In genomic region chr16:74031551-74031950, GRCh38 we compare ENCODE assay signal across 18 cellular contexts.
DNase-seq lines count a peak whose midpoint lies in the region; ATAC-seq and TF ChIP-seq lines count a peak whose summit lies in the region.
"Had no signal": no experiment of that assay in that cellular context is flagged by ENCODE, and none has a peak within 500 bp of the region (broad histone marks: within the 10 kb centered on the region; RNA-seq: fewer than 3 reads in every experiment).

No MANE protein-coding gene starts in this region.

- WGBS in HUES64 = 70% methylated on average over 4 of the region's 4 CpGs
- no CpG with 5 or more reads among the region's 4 CpGs for WGBS in mesendoderm (ENCODE audit: extremely low coverage, insufficient coverage, low lambda C conversion rate)

- no peaks in the 10 kb centered on the region for H3K9me2 ChIP-seq in GM23338 (ENCODE audit: insufficient read depth)

- H3K4me2 ChIP-seq in GM23338 (peak overlapping the region; percentile 64; the same call in 1 of the 2 replicates), mesendoderm (ENCODE audit: low read length) (no peak overlapping the region), neural progenitor cell (peak overlapping the region; percentile 24)
- H3K4me2 ChIP-seq: BLaER1 treated with 17β-estradiol and CSF1 and Interleukin-3, amounts not matched to agents 10 nM and 100 nM had no signal

- H3K36me3 ChIP-seq in GM23338 (ENCODE audit: insufficient read depth) (no peaks in the 10 kb centered on the region), HUES64 (ENCODE audit: insufficient read depth, low read length) (no peaks in the 10 kb centered on the region), mesendoderm (ENCODE audit: control insufficient read depth, insufficient read depth, low read length) (no peaks in the 10 kb centered on the region), neural progenitor cell (no peaks in the 10 kb centered on the region)
- H3K36me3 ChIP-seq: BLaER1 treated with 17β-estradiol and CSF1 and Interleukin-3, amounts not matched to agents 10 nM and 100 nM had no signal

- no peak overlapping the region for H2BK120ac ChIP-seq in mesendoderm (ENCODE audit: low read depth, low read length)

- peak overlapping the region; percentile 41; the same call in 1 of the 2 replicates for H3K27ac Mint-ChIP-seq in GM23338
- H3K27ac Mint-ChIP-seq in neural progenitor cell = peak overlapping the region; percentile 88
- H3K27ac Mint-ChIP-seq: CD4-positive, alpha-beta memory T cell had no signal

- no peak overlapping the region for H4K5ac ChIP-seq in mesendoderm (ENCODE audit: low read length)

- H3K79me2 ChIP-seq in GM23338 (replicated peaks; ENCODE audit: insufficient read depth) = no peaks in the 10 kb centered on the region
- no peaks in the 10 kb centered on the region for H3K79me2 ChIP-seq in mesendoderm (ENCODE audit: control insufficient read depth, insufficient read depth, low read length)
- no peaks in the 10 kb centered on the region for H3K79me2 ChIP-seq in neural progenitor cell (ENCODE audit: low read depth)

- no peaks in the 10 kb centered on the region for H3K9me3 Mint-ChIP-seq in GM23338
- H3K9me3 Mint-ChIP-seq in neural progenitor cell = no peaks in the 10 kb centered on the region

- H3K4me3 ChIP-seq in GM23338 = no peak overlapping the region; the same call in 1 of the 2 replicates
- no peak overlapping the region for H3K4me3 ChIP-seq in HUES64 (ENCODE audit: low read length)
- no peak overlapping the region for H3K4me3 ChIP-seq in mesendoderm (ENCODE audit: low read length)
- no peak overlapping the region for H3K4me3 ChIP-seq in neural progenitor cell
- H3K4me3 ChIP-seq: BLaER1 treated with 17β-estradiol and CSF1 and Interleukin-3, amounts not matched to agents 10 nM and 100 nM had no signal

- H3K4ac ChIP-seq in mesendoderm (ENCODE audit: low read depth, low read length) = no peak overlapping the region

- no peaks in the 10 kb centered on the region for H3K9me3 ChIP-seq in HUES64 (ENCODE audit: insufficient read depth, low read depth, low read length)
- H3K9me3 ChIP-seq in neural progenitor cell (ENCODE audit: low read depth) = no peaks in the 10 kb centered on the region
- H3K9me3 ChIP-seq: BLaER1 treated with 17β-estradiol and CSF1 and Interleukin-3, amounts not matched to agents 10 nM and 100 nM had no signal

- H3K27me3 ChIP-seq in GM23338 (ENCODE audit: insufficient read depth) = no peaks in the 10 kb centered on the region
- no peaks in the 10 kb centered on the region for H3K27me3 ChIP-seq in HUES64 (ENCODE audit: insufficient read depth, low read length)
- no peaks in the 10 kb centered on the region for H3K27me3 ChIP-seq in mesendoderm (ENCODE audit: insufficient read depth, low read length, poor library complexity)
- no peaks in the 10 kb centered on the region for H3K27me3 ChIP-seq in neural progenitor cell
- H3K27me3 ChIP-seq: BLaER1 treated with 17β-estradiol and CSF1 and Interleukin-3, amounts not matched to agents 10 nM and 100 nM had no signal

- H3K56ac ChIP-seq in mesendoderm (ENCODE audit: low read length) = no peak overlapping the region

- H4K20me1 ChIP-seq in GM23338 (replicated peaks; ENCODE audit: insufficient read depth) = no peaks in the 10 kb centered on the region
- H4K20me1 ChIP-seq in neural progenitor cell (ENCODE audit: low read depth) = no peaks in the 10 kb centered on the region
- H4K20me1 ChIP-seq: BLaER1 treated with 17β-estradiol and CSF1 and Interleukin-3, amounts not matched to agents 10 nM and 100 nM had no signal

- peak overlapping the region; percentile 28 for H4K8ac ChIP-seq in mesendoderm (ENCODE audit: low read depth, low read length)

- no peaks in the 10 kb centered on the region for H3K79me1 ChIP-seq in mesendoderm (ENCODE audit: low read length)

- no peak overlapping the region for H2AK5ac ChIP-seq in mesendoderm (ENCODE audit: low read length)

- H3K4me1 Mint-ChIP-seq in GM23338 (peaks cover 90% of the 10 kb centered on the region), neural progenitor cell (peaks cover 83% of the 10 kb centered on the region)
- H3K4me1 Mint-ChIP-seq: CD4-positive, alpha-beta memory T cell had no signal

- no peaks in the 10 kb centered on the region for H3F3A ChIP-seq in GM23338 (replicated peaks; ENCODE audit: low read depth)
- peaks cover 20% of the 10 kb centered on the region for H3F3A ChIP-seq in neural progenitor cell (ENCODE audit: low read depth)

- TF ChIP-seq CTCF in GM23338 (conservative IDR thresholded peaks at IDR 0.05; ENCODE audit: low read depth in 2 of 2) (no peak), neural progenitor cell (IDR thresholded peaks at IDR 0.05) (no peak)

- DNase-seq in GM23338 (ENCODE audit: low spot score) = no peak
- DNase-seq in mesendoderm = no peak
- DNase-seq in neural progenitor cell (ENCODE audit: low spot score) = no peak
- DNase-seq in C1 segment of cervical spinal cord (lab: John Stamatoyannopoulos, UW) = no peak
- no peak for DNase-seq in epidermal melanocyte (ENCODE audit: insufficient read length, low spot score)
- DNase-seq: ACHN; CD4-positive, alpha-beta memory T cell; COR-L47; DMS153; DMS79 treated with DMSO at 0.1 percent for 48 hours; GDM1; GOT3; IMR-90 had no signal

- H2BK5ac ChIP-seq in mesendoderm (ENCODE audit: low read length) = no peak overlapping the region

- no peak overlapping the region for H2BK15ac ChIP-seq in mesendoderm (replicated peaks; ENCODE audit: low read depth)

- H2AFZ ChIP-seq in GM23338 = no peak overlapping the region
- peak overlapping the region; percentile 37 for H2AFZ ChIP-seq in neural progenitor cell (replicated peaks)

- H3K27ac ChIP-seq in GM23338 (ENCODE audit: low read depth) (peak overlapping the region; percentile 78; the same call in 1 of the 2 replicates), HUES64 (ENCODE audit: low read depth, low read length) (peak overlapping the region; percentile 16; the same call in 1 of the 2 replicates), mesendoderm (ENCODE audit: low read depth, low read length) (no peak overlapping the region), neural progenitor cell (peak overlapping the region; percentile 34)
- H3K27ac ChIP-seq: BLaER1 treated with 17β-estradiol and CSF1 and Interleukin-3, amounts not matched to agents 10 nM and 100 nM; HL-60 had no signal

- H3K9ac ChIP-seq in HUES64 (ENCODE audit: low read depth, low read length) (no peak overlapping the region), mesendoderm (ENCODE audit: low read length) (no peak overlapping the region), neural progenitor cell (no peak overlapping the region)
- H3K9ac ChIP-seq: BLaER1 treated with 17β-estradiol and CSF1 and Interleukin-3, amounts not matched to agents 10 nM and 100 nM had no signal

- H3K4me3 Mint-ChIP-seq in GM23338 (no peak overlapping the region), neural progenitor cell (peak overlapping the region; percentile 27)
- H3K4me3 Mint-ChIP-seq: CD4-positive, alpha-beta memory T cell had no signal

- H3K18ac ChIP-seq in mesendoderm (ENCODE audit: low read length) = no peak overlapping the region

- no peak overlapping the region for H3K23ac ChIP-seq in mesendoderm (ENCODE audit: low read length)

- ATAC-seq in GM23338 = no peak
- ATAC-seq in HG03280 (IDR thresholded peaks at IDR 0.05; ENCODE audit: unreplicated experiment) = no peak
- ATAC-seq: HCT116 had no signal

- peaks cover 88% of the 10 kb centered on the region for H3K4me1 ChIP-seq in GM23338 (ENCODE audit: insufficient read depth)
- H3K4me1 ChIP-seq in HUES64 (ENCODE audit: insufficient read depth, low read length) = peaks cover 93% of the 10 kb centered on the region
- peaks cover 2% of the 10 kb centered on the region for H3K4me1 ChIP-seq in mesendoderm (ENCODE audit: control insufficient read depth, low read depth, low read length)
- peaks cover 76% of the 10 kb centered on the region for H3K4me1 ChIP-seq in neural progenitor cell

- H3K36me3 Mint-ChIP-seq in GM23338 (ENCODE audit: low read depth) = no peaks in the 10 kb centered on the region
- no peaks in the 10 kb centered on the region for H3K36me3 Mint-ChIP-seq in neural progenitor cell
- H3K36me3 Mint-ChIP-seq: CD4-positive, alpha-beta memory T cell had no signal

- H3K27me3 Mint-ChIP-seq in GM23338 (ENCODE audit: insufficient read depth, low read depth, poor library complexity) = peaks cover 3% of the 10 kb centered on the region
- no peaks in the 10 kb centered on the region for H3K27me3 Mint-ChIP-seq in neural progenitor cell (ENCODE audit: insufficient read depth, low read depth)

TF ChIP-seq in GM23338, 12 proteins besides CTCF, POLR2A, EP300 and RAD21 (continues in another document):
- TF ChIP-seq ZNF114 (CRISPR knock-in tag; IDR thresholded peaks at IDR 0.05) = no peak
- no peak for TF ChIP-seq EZH2phosphoT487 (IDR thresholded peaks at IDR 0.05; ENCODE audit: unreplicated experiment)
- no peak for TF ChIP-seq JUNB (IDR thresholded peaks at IDR 0.05; ENCODE audit: unreplicated experiment)
- TF ChIP-seq STAT1 (IDR thresholded peaks at IDR 0.05; ENCODE audit: unreplicated experiment) = no peak
- no peak for TF ChIP-seq CREB1 (CRISPR knock-in tag; IDR thresholded peaks at IDR 0.05; ENCODE audit: low read depth)
- TF ChIP-seq REST (IDR thresholded peaks at IDR 0.05; ENCODE audit: unreplicated experiment) = no peak
- no peak for TF ChIP-seq EZH2 (IDR thresholded peaks at IDR 0.05; ENCODE audit: low read depth, unreplicated experiment)
